In genomic region chr2:218406949-218407703, GRCh38 we compare ENCODE assay signal across 9 cellular contexts. TPM values are rescaled to one million over a fixed set of nuclear protein-coding genes. Genes with fewer than 3 reads are reported as not detected.
DNase-seq lines count a peak whose midpoint lies in the region; ATAC-seq and TF ChIP-seq lines count a peak whose summit lies in the region.
"Had no signal": no experiment of that assay in that cellular context is flagged by ENCODE, and none has a peak within 500 bp of the region (broad histone marks: within the 10 kb centered on the region; RNA-seq: fewer than 3 reads in every experiment).

No MANE protein-coding gene starts in this region.

- peak; percentile 4 for ATAC-seq in HG03108 (IDR thresholded peaks at IDR 0.05; ENCODE audit: unreplicated experiment)
- no peak for ATAC-seq in foreskin keratinocyte
- ATAC-seq in aorta (ENCODE audit: low FRiP score) = peak; percentile 39

- TF ChIP-seq CTCF in DOHH2 (IDR thresholded peaks at IDR 0.05; ENCODE audit: low read depth, low read length, poor library complexity, severe bottlenecking) (no peak), RWPE1 (conservative IDR thresholded peaks at IDR 0.05; ENCODE audit: low read depth) (no peak), foreskin keratinocyte (conservative IDR thresholded peaks at IDR 0.05) (no peak), GM13976 (IDR thresholded peaks at IDR 0.05; ENCODE audit: borderline replicate concordance, control extremely low read depth, extremely low read depth, insufficient read depth, missing control alignments) (no peak)

- WGBS in aorta, 2 donors = 2% methylated on average over 14 of the region's 14 CpGs

- H3K79me2 ChIP-seq in DOHH2 (ENCODE audit: control insufficient read depth, low read length) = peaks cover 13% of the 10 kb centered on the region

- H3K27me3 ChIP-seq in DOHH2 (ENCODE audit: control insufficient read depth, low read length) (0 out of 2 replicates have a peak, but pooled peaks cover under 1% of the 10 kb centered on the region), foreskin keratinocyte (no peaks in the 10 kb centered on the region), aorta (ENCODE audit: control insufficient read depth in 1 of 2, insufficient read depth in 2 of 2, low read length in 1 of 2) (no peaks in the 10 kb centered on the region)

- CTCF ChIA-PET in RWPE1 (lab: Yijun Ruan, JAX) = interaction anchor here (0.6 kb wide), 2 partner anchors 10 to 94 kb away, joined by 8 read pairs; no protein-coding TSS in a partner anchor

- DNase-seq in RWPE1 (ENCODE audit: low spot score) (peak; percentile 17), activated gamma-delta T cell treated with Interleukin-2 at 50 U/mL for 16 hours (peak; percentile 66), foreskin keratinocyte (peak in 1 of 2 donors; percentile 15), occipital lobe (lab: John Stamatoyannopoulos, UW) (peak; percentile 36), aorta (peak; percentile 81 to 87), GM13976 (ENCODE audit: low spot score) (no peak)

- POLR2A ChIA-PET in RWPE1 (lab: Yijun Ruan, JAX; ENCODE audit: low non-redundant PET) = no interaction called here

- H3K9me3 ChIP-seq in DOHH2 (ENCODE audit: control insufficient read depth, insufficient read depth, low read length) = no peaks in the 10 kb centered on the region
- no peaks in the 10 kb centered on the region for H3K9me3 ChIP-seq in aorta (ENCODE audit: control insufficient read depth, low read length)

- H3K36me3 ChIP-seq in DOHH2 (ENCODE audit: control insufficient read depth, low read length) (peaks cover 34% of the 10 kb centered on the region), aorta (ENCODE audit: control insufficient read depth in 1 of 2, insufficient read depth in 2 of 2, low read length in 1 of 2) (peaks cover 0 to 8% of the 10 kb centered on the region in 2 donors)

- peaks cover 3% of the 10 kb centered on the region; the same call in 1 of the 2 replicates for H3F3A ChIP-seq in DOHH2 (ENCODE audit: control insufficient read depth, insufficient read depth)

- H3K4me3 ChIP-seq in DOHH2 (ENCODE audit: low read length) = peak overlapping the region; percentile 83
- peak overlapping the region in 1 of 2 donors; percentile 16 for H3K4me3 ChIP-seq in aorta (ENCODE audit: low read length in 2 of 2)

- H3K9me2 ChIP-seq in DOHH2 (replicated peaks; ENCODE audit: control insufficient read depth, low read length) = no peaks in the 10 kb centered on the region

- intact Hi-C loops in aorta (cut with DNase I) = loop anchor here (1.0 to 5.0 kb wide), 5 partner anchors 60 to 252 kb away; partner anchors contain the start of genes ARPC2 (in 1 of the 2), BCS1L (in 1 of the 2), CNOT9 (in 1 of the 2) and USP37 (in 1 of the 2)

- H3K27ac ChIP-seq in DOHH2 (ENCODE audit: low read depth, low read length) (peak overlapping the region; percentile 68), RWPE1 (peak overlapping the region; percentile 99), foreskin keratinocyte (peak overlapping the region; percentile 29), aorta (ENCODE audit: low read depth in 1 of 2, low read length in 2 of 2) (peak overlapping the region in 1 of 2 donors; percentile 64)

- in situ Hi-C loops in GM13976 (cut with MboI; ENCODE audit: low sequenced_read_pairs, unreplicated experiment) = loop anchor here (25.0 kb wide), 2 partner anchors 230 to 430 kb away; partner anchors contain the start of gene PRKAG3

- no peaks in the 10 kb centered on the region for H4K20me1 ChIP-seq in DOHH2 (ENCODE audit: control insufficient read depth, insufficient read depth, low read depth, low read length)

- peaks cover 55% of the 10 kb centered on the region for H3K4me1 ChIP-seq in DOHH2 (ENCODE audit: control insufficient read depth, low read length)
- peaks cover 12% of the 10 kb centered on the region for H3K4me1 ChIP-seq in foreskin keratinocyte
- no peaks in the 10 kb centered on the region for H3K4me1 ChIP-seq in aorta (ENCODE audit: control insufficient read depth in 1 of 2, insufficient read depth in 2 of 2, low read length in 2 of 2)

- peak overlapping the region; percentile 91 for H3K4me2 ChIP-seq in DOHH2 (ENCODE audit: low read length)

RNA-seq across cellular contexts. Expression of gene CTDSP1, which starts 7.5 kb away (rescaled TPM):
- 59.0 and 59.1 TPM in 2 replicates for total RNA-seq in foreskin keratinocyte
- polyA plus RNA-seq in foreskin keratinocyte = 50.0 and 55.6 TPM in 2 replicates
- 13.3 TPM for total RNA-seq in occipital lobe
- total RNA-seq in aorta = 100 to 1,000 TPM; 141 to 162 TPM
- polyA plus RNA-seq in aorta = 100 to 1,000 TPM in 1 of 2 donors, 10 to 100 TPM in 1; 61.6 to 137 TPM

RNA-seq across cellular contexts. Expression of gene VIL1, which starts 11.8 kb away (rescaled TPM):
- total RNA-seq in foreskin keratinocyte (not detected in 2 replicates), occipital lobe (not detected), aorta (under 1 TPM in 1 of 2 donors, not detected in 1; 0.65 TPM)
- polyA plus RNA-seq in foreskin keratinocyte (0.01 TPM in 2 replicates), aorta (10 to 100 TPM in 1 of 2 donors, 1 to 10 TPM in 1; 1.1 to 40.3 TPM)
- total RNA-seq: activated CD8-positive, alpha-beta memory T cell treated with anti-CD3 and anti-CD28 coated beads for 36 hours had no signal

RNA-seq across cellular contexts. Expression of gene SLC11A1, which starts 25.1 kb away (rescaled TPM):
- 0.81 and 1.0 TPM in 2 replicates for total RNA-seq in foreskin keratinocyte
- polyA plus RNA-seq in foreskin keratinocyte = 0.91 and 1.0 TPM in 2 replicates
- 1.7 TPM for total RNA-seq in occipital lobe
- 10 to 100 TPM; 40.1 to 56.1 TPM for total RNA-seq in aorta
- polyA plus RNA-seq in aorta = 1 to 10 TPM; 1.9 to 4.1 TPM

RNA-seq across cellular contexts. Expression of gene CATIP, which starts 50.5 kb away (rescaled TPM):
- total RNA-seq in foreskin keratinocyte (not detected in 2 replicates), occipital lobe (0.31 TPM), aorta (not detected)
- polyA plus RNA-seq in foreskin keratinocyte (not detected in 2 replicates), aorta (under 1 TPM; 0.03 to 0.50 TPM)
- total RNA-seq: activated CD8-positive, alpha-beta memory T cell treated with anti-CD3 and anti-CD28 coated beads for 36 hours had no signal

Comparison
In these comparisons a context has a peak if more than half of its experiments do, and no peak if none do; other contexts are left out.
1. RNA of gene SLC11A1, which starts 25.1 kb away (total RNA-seq): 40.1 to 56.1 TPM in aorta; 1.7 TPM in occipital lobe (single experiment) and 0.81 to 1.0 TPM in foreskin keratinocyte; every median in the first group is over 10 times any median in the second.